19 cellular contexts compared by ENCODE assay signal in genomic region chr18:40366521-40366920, GRCh38.
DNase-seq lines count a peak whose midpoint lies in the region; ATAC-seq and TF ChIP-seq lines count a peak whose summit lies in the region.
"Had no signal": no experiment of that assay in that cellular context is flagged by ENCODE, and none has a peak within 500 bp of the region (broad histone marks: within the 10 kb centered on the region; RNA-seq: fewer than 3 reads in every experiment).

No MANE protein-coding gene starts in this region.

- intact Hi-C loops in naive thymus-derived CD4-positive, alpha-beta T cell (cut with micrococcal nuclease), result no loop called here
- intact Hi-C loops in gastrocnemius medialis (cut with DNase I; ENCODE audit: low total_unique reads), result no loop called here

- no peak overlapping the region for H3K4me3 Mint-ChIP-seq in naive thymus-derived CD4-positive, alpha-beta T cell
- H3K4me3 Mint-ChIP-seq in activated naive CD4-positive, alpha-beta T cell treated with anti-CD3 and anti-CD28 coated beads, Interleukin-2, amount 10 ng/mL, durations not matched to agents 7 days and 5 days, result no peak overlapping the region
- H3K4me3 Mint-ChIP-seq: B cell; CD4-positive, CD25-positive, alpha-beta regulatory T cell; CD8-positive, alpha-beta T cell; HFFc6 had no signal

- no peaks in the 10 kb centered on the region for H3K36me3 Mint-ChIP-seq in naive thymus-derived CD4-positive, alpha-beta T cell
- no peaks in the 10 kb centered on the region for H3K36me3 Mint-ChIP-seq in activated naive CD4-positive, alpha-beta T cell treated with anti-CD3 and anti-CD28 coated beads, Interleukin-2, amount 10 ng/mL, durations not matched to agents 7 days and 5 days
- H3K36me3 Mint-ChIP-seq: CD4-positive, CD25-positive, alpha-beta regulatory T cell; CD8-positive, alpha-beta T cell had no signal

- H3K27me3 Mint-ChIP-seq in naive thymus-derived CD4-positive, alpha-beta T cell, result no peaks in the 10 kb centered on the region
- H3K27me3 Mint-ChIP-seq in activated naive CD4-positive, alpha-beta T cell treated with anti-CD3 and anti-CD28 coated beads, Interleukin-2, amount 10 ng/mL, durations not matched to agents 7 days and 5 days, result no peaks in the 10 kb centered on the region
- H3K27me3 Mint-ChIP-seq: B cell; CD4-positive, CD25-positive, alpha-beta regulatory T cell had no signal

- ATAC-seq in naive thymus-derived CD4-positive, alpha-beta T cell, result no peak
- no peak for ATAC-seq in gastrocnemius medialis
- ATAC-seq: CD8-positive, alpha-beta T cell had no signal

- H3K4me1 Mint-ChIP-seq in naive thymus-derived CD4-positive, alpha-beta T cell, result no peaks in the 10 kb centered on the region
- H3K4me1 Mint-ChIP-seq in activated naive CD4-positive, alpha-beta T cell treated with anti-CD3 and anti-CD28 coated beads, Interleukin-2, amount 10 ng/mL, durations not matched to agents 7 days and 5 days, result no peaks in the 10 kb centered on the region
- H3K4me1 Mint-ChIP-seq: B cell; CD4-positive, CD25-positive, alpha-beta regulatory T cell had no signal

- no peak for TF ChIP-seq CTCF in gastrocnemius medialis (IDR thresholded peaks at IDR 0.05 in 4 of 5, conservative IDR thresholded peaks at IDR 0.05 in 1 of 5)

- H3K27me3 ChIP-seq in naive thymus-derived CD4-positive, alpha-beta T cell (ENCODE audit: control insufficient read depth in 2 of 2, insufficient read depth in 2 of 2, low read length in 2 of 2), result no peaks in the 10 kb centered on the region
- no peaks in the 10 kb centered on the region for H3K27me3 ChIP-seq in gastrocnemius medialis
- H3K27me3 ChIP-seq: BLaER1 had no signal

- H3K4me3 ChIP-seq in naive thymus-derived CD4-positive, alpha-beta T cell (ENCODE audit: low read length), result no peak overlapping the region
- H3K4me3 ChIP-seq in gastrocnemius medialis, result no peak overlapping the region
- H3K4me3 ChIP-seq: BLaER1, HAP-1 had no signal

- CTCF ChIA-PET in naive thymus-derived CD4-positive, alpha-beta T cell (lab: Charles Lee), result no interaction called here
- CTCF ChIA-PET in activated naive CD4-positive, alpha-beta T cell treated with anti-CD3 and anti-CD28 coated beads, Interleukin-2, amount 10 ng/mL, durations not matched to agents 7 days and 5 days (lab: Charles Lee), result no interaction called here

- H3K9me3 Mint-ChIP-seq in naive thymus-derived CD4-positive, alpha-beta T cell, result peaks cover 0 to 20% (median 5%) of the 10 kb centered on the region in 11 donors
- H3K9me3 Mint-ChIP-seq in activated naive CD4-positive, alpha-beta T cell treated with anti-CD3 and anti-CD28 coated beads, Interleukin-2, amount 10 ng/mL, durations not matched to agents 7 days and 5 days, result peaks cover 14% of the 10 kb centered on the region

- no peak overlapping the region for H3K27ac Mint-ChIP-seq in naive thymus-derived CD4-positive, alpha-beta T cell
- no peak overlapping the region for H3K27ac Mint-ChIP-seq in activated naive CD4-positive, alpha-beta T cell treated with anti-CD3 and anti-CD28 coated beads, Interleukin-2, amount 10 ng/mL, durations not matched to agents 7 days and 5 days
- H3K27ac Mint-ChIP-seq: B cell; CD4-positive, CD25-positive, alpha-beta regulatory T cell; CD8-positive, alpha-beta T cell; HFFc6 had no signal

- no peaks in the 10 kb centered on the region for H3K9me3 ChIP-seq in naive thymus-derived CD4-positive, alpha-beta T cell (ENCODE audit: control insufficient read depth in 2 of 3, low read length in 3 of 3)
- no peaks in the 10 kb centered on the region for H3K9me3 ChIP-seq in gastrocnemius medialis
- H3K9me3 ChIP-seq: BLaER1, Caco-2, HAP-1 had no signal

- peak; percentile 47 for DNase-seq in NCI-H82 (lab: John Stamatoyannopoulos, UW)
- DNase-seq in NCI-H82 treated with DMSO at 0.1 percent for 48 hours (lab: John Stamatoyannopoulos, UW; ENCODE audit: unreplicated experiment), result no peak
- DNase-seq in amniotic epithelial cell (ENCODE audit: low read depth), result peak; percentile 7
- peak; percentile 36 for DNase-seq in glomerular endothelial cell (ENCODE audit: extremely low read depth, low read depth, low spot score)
- no peak for DNase-seq in naive thymus-derived CD4-positive, alpha-beta T cell
- no peak for DNase-seq in gastrocnemius medialis
- no peak for DNase-seq in activated naive CD4-positive, alpha-beta T cell treated with anti-CD3 and anti-CD28 coated beads, Interleukin-2, amount 10 ng/mL, durations not matched to agents 7 days and 5 days
- DNase-seq: Caco-2; CD4-positive, CD25-positive, alpha-beta regulatory T cell; CD8-positive, alpha-beta T cell; DMS153; DND-41; GOT3; HFFc6 had no signal

- H3K27ac ChIP-seq in naive thymus-derived CD4-positive, alpha-beta T cell (ENCODE audit: low read depth, low read length), result no peak overlapping the region
- no peak overlapping the region for H3K27ac ChIP-seq in gastrocnemius medialis
- H3K27ac ChIP-seq: 22Rv1, BLaER1, C4-2B had no signal

- H3K36me3 ChIP-seq in naive thymus-derived CD4-positive, alpha-beta T cell (ENCODE audit: control insufficient read depth in 2 of 3, insufficient read depth in 3 of 3, low read length in 3 of 3), result no peaks in the 10 kb centered on the region
- H3K36me3 ChIP-seq in gastrocnemius medialis, result no peaks in the 10 kb centered on the region
- H3K36me3 ChIP-seq: BLaER1, HAP-1 had no signal

- POLR2A ChIA-PET in naive thymus-derived CD4-positive, alpha-beta T cell (lab: Charles Lee), result no interaction called here

- no peak for TF ChIP-seq POLR2A in gastrocnemius medialis (IDR thresholded peaks at IDR 0.05)

- H3K4me1 ChIP-seq in naive thymus-derived CD4-positive, alpha-beta T cell (ENCODE audit: control insufficient read depth in 2 of 2, insufficient read depth in 2 of 2, low read length in 2 of 2), result no peaks in the 10 kb centered on the region
- no peaks in the 10 kb centered on the region for H3K4me1 ChIP-seq in gastrocnemius medialis
- H3K4me1 ChIP-seq: BLaER1, Caco-2, HAP-1 had no signal

- in situ Hi-C loops in gastrocnemius medialis (cut with MboI; ENCODE audit: low sequenced_read_pairs in 4 of 4), result no loop called here

Comparison
In these comparisons a context has a peak if more than half of its experiments do, and no peak if none do; other contexts are left out.
1. DNase-seq: peak in NCI-H82 (single experiment), amniotic epithelial cell (single experiment) and glomerular endothelial cell (single experiment); none in NCI-H82 treated with DMSO at 0.1 percent for 48 hours (single experiment), naive thymus-derived CD4-positive, alpha-beta T cell (0 of 9), gastrocnemius medialis (0 of 2) and activated naive CD4-positive, alpha-beta T cell treated with anti-CD3 and anti-CD28 coated beads, Interleukin-2, amount 10 ng/mL, durations not matched to agents 7 days and 5 days (single experiment).